17 cellular contexts compared by ENCODE assay signal in the genomic region with DNA sequence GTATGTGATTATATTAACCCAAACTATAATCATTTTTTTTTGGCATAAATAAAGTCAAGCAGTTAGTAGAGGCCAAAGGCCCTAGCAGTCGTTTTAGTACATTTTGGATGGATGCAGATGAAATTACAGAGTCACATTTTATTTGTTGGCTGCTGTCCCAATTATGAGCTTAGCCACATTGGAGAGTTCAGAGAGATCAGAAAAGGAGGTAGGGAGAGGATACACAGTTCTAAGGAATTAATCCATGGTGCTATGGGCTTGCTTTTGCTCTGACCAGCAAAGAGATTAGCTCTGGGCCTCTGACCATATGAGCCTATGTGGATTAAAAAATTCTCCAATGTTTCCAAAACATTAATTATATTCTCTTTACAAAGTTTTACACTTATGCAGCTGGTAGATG.
DNase-seq lines count a peak whose midpoint lies in the region; TF ChIP-seq lines count a peak whose summit lies in the region.
"Had no signal": no experiment of that assay in that cellular context is flagged by ENCODE, and none has a peak within 500 bp of the region (broad histone marks: within the 10 kb centered on the region; RNA-seq: fewer than 3 reads in every experiment).

No MANE protein-coding gene starts in this region.

- H3K4me2 ChIP-seq in neural progenitor cell: no peak overlapping the region
- H3K4me2 ChIP-seq: KMS-11 had no signal

- H3K36me3 Mint-ChIP-seq in brain: no peaks in the 10 kb centered on the region
- H3K36me3 Mint-ChIP-seq in neural progenitor cell: peaks cover 2% of the 10 kb centered on the region
- H3K36me3 Mint-ChIP-seq: CD4-positive, CD25-positive, alpha-beta regulatory T cell had no signal

- H3F3A ChIP-seq in neural progenitor cell (ENCODE audit: low read depth): peaks cover 3% of the 10 kb centered on the region

- H3K27me3 Mint-ChIP-seq in brain: no peaks in the 10 kb centered on the region
- H3K27me3 Mint-ChIP-seq in neural progenitor cell (ENCODE audit: insufficient read depth, low read depth): peaks cover 2% of the 10 kb centered on the region

- H3K79me2 ChIP-seq in neural progenitor cell (ENCODE audit: low read depth): no peaks in the 10 kb centered on the region

- DNase-seq in NCI-H1694 (lab: John Stamatoyannopoulos, UW): peak; percentile 61
- peak; percentile 62 for DNase-seq in NCI-H446 treated with DMSO at 0.1 percent for 48 hours (lab: John Stamatoyannopoulos, UW)
- DNase-seq in neural progenitor cell (ENCODE audit: low spot score): no peak
- DNase-seq in kidney glomerular epithelial cell (lab: John Stamatoyannopoulos, UW): no peak
- DNase-seq in HuH-7 (ENCODE audit: low spot score): no peak
- no peak for DNase-seq in activated effector memory CD4-positive, alpha-beta T cell treated with anti-CD3 and anti-CD28 coated beads, Interleukin-2, amount 50 U/mL, for 16 hours
- DNase-seq: CD4-positive, CD25-positive, alpha-beta regulatory T cell; DND-41; GM23248; IMR-90; NCI-H187; NCI-H510A treated with DMSO at 0.1 percent for 48 hours; NCI-H774 had no signal

- H3K4me1 Mint-ChIP-seq in brain: peaks cover 32% of the 10 kb centered on the region
- H3K4me1 Mint-ChIP-seq in neural progenitor cell: peaks cover 22% of the 10 kb centered on the region
- H3K4me1 Mint-ChIP-seq: CD4-positive, CD25-positive, alpha-beta regulatory T cell had no signal

- H4K20me1 ChIP-seq in neural progenitor cell (ENCODE audit: low read depth): no peaks in the 10 kb centered on the region

- no peak overlapping the region for H3K9ac ChIP-seq in neural progenitor cell
- H3K9ac ChIP-seq: GM23248, KMS-11 had no signal

- TF ChIP-seq CTCF in brain (conservative IDR thresholded peaks at IDR 0.05) (no peak), neural progenitor cell (IDR thresholded peaks at IDR 0.05) (no peak)

- no peaks in the 10 kb centered on the region for H3K27me3 ChIP-seq in neural progenitor cell

- H2AFZ ChIP-seq in neural progenitor cell (replicated peaks): peak overlapping the region; percentile 73
- H2AFZ ChIP-seq: GM23248 had no signal

- H3K4me3 Mint-ChIP-seq in brain (no peak overlapping the region), neural progenitor cell (no peak overlapping the region)
- H3K4me3 Mint-ChIP-seq: CD4-positive, CD25-positive, alpha-beta regulatory T cell had no signal

- H3K27ac ChIP-seq in neural progenitor cell: no peak overlapping the region
- H3K27ac ChIP-seq: GM23248, HL-60, KMS-11 had no signal

- no peak overlapping the region for H3K4me3 ChIP-seq in neural progenitor cell
- H3K4me3 ChIP-seq: GM23248, HAP-1 had no signal

- H3K27ac Mint-ChIP-seq in brain (peak overlapping the region in 4 of 5 experiments; percentile 63 to 82 (median 70)), neural progenitor cell (no peak overlapping the region)
- H3K27ac Mint-ChIP-seq: CD4-positive, CD25-positive, alpha-beta regulatory T cell had no signal

- H3K4me1 ChIP-seq in neural progenitor cell: peaks cover 34% of the 10 kb centered on the region
- H3K4me1 ChIP-seq: HAP-1 had no signal

- no peaks in the 10 kb centered on the region for H3K36me3 ChIP-seq in neural progenitor cell
- H3K36me3 ChIP-seq: HAP-1 had no signal

- peaks cover 3 to 11% (median 7%) of the 10 kb centered on the region in 5 experiments for H3K9me3 Mint-ChIP-seq in brain
- H3K9me3 Mint-ChIP-seq in neural progenitor cell: peaks cover 8% of the 10 kb centered on the region

- no peaks in the 10 kb centered on the region for H3K9me3 ChIP-seq in neural progenitor cell (ENCODE audit: low read depth)
- H3K9me3 ChIP-seq: HAP-1 had no signal

Comparison
In these comparisons a context has a peak if more than half of its experiments do, and no peak if none do; other contexts are left out.
1. DNase-seq: peak in NCI-H1694 (single experiment) and NCI-H446 treated with DMSO at 0.1 percent for 48 hours (single experiment); none in neural progenitor cell (single experiment), kidney glomerular epithelial cell (single experiment), HuH-7 (single experiment) and activated effector memory CD4-positive, alpha-beta T cell treated with anti-CD3 and anti-CD28 coated beads, Interleukin-2, amount 50 U/mL, for 16 hours (single experiment).